14 cellular contexts compared by ENCODE assay signal in the genomic region with DNA sequence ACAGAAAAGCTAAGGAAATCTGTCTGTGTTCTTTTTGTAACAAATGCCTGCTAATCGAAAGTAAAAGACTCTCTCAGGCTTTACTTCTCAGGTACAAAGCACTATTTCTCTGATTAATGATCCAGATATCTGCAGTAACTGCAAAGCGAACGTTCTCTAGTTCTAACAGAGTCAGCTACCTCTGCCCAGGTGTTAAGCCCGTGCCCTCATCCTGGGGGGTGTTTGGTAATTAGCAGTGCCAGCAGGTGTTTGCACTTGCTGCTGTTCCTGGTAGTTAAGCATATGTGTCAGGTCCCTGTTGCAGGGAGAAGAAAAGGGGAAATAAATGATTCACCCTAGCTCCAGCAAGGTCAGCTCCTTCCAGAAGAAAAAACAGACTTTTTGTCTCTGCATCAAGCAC. TPM values are rescaled to one million over a fixed set of nuclear protein-coding genes. Genes with fewer than 3 reads are reported as not detected.
A peak's percentile ranks its signal among the peaks of the same experiment; 100 is the strongest.
DNase-seq lines count a peak whose midpoint lies in the region; ATAC-seq, FAIRE-seq and TF ChIP-seq lines count a peak whose summit lies in the region.
"Had no signal": no experiment of that assay in that cellular context is flagged by ENCODE, and none has a peak within 500 bp of the region (broad histone marks: within the 10 kb centered on the region; RNA-seq: fewer than 3 reads in every experiment).

No MANE protein-coding gene starts in this region.

- no peak overlapping the region for H3K4me3 Mint-ChIP-seq in WTC11

- in situ Hi-C loops in ACHN (cut with HindIII; ENCODE audit: low pct_ligation_motif_present, low pct_unique_long_range_greater_than_20kb, low sequenced_read_pairs): no loop called here

- H3K36me3 Mint-ChIP-seq in WTC11: peaks cover 3% of the 10 kb centered on the region

- POLR2A ChIA-PET in WTC11 (lab: Charles Lee): interaction anchor here (0.6 kb wide), 1 partner anchor 115 kb away, joined by 3 read pairs; no protein-coding TSS in a partner anchor

- CTCF ChIA-PET in WTC11 (lab: Charles Lee): interaction anchor here (0.5 kb wide), 1 partner anchor 250 kb away, joined by 4 read pairs; no protein-coding TSS in a partner anchor

- H3K27ac Mint-ChIP-seq in WTC11: no peak overlapping the region

- no peaks in the 10 kb centered on the region for H3K27me3 Mint-ChIP-seq in WTC11 (ENCODE audit: low read depth)
- H3K27me3 Mint-ChIP-seq: CD8-positive, alpha-beta memory T cell had no signal

- ATAC-seq in WTC11: peak; percentile 55
- ATAC-seq in GM21515 (IDR thresholded peaks at IDR 0.05; ENCODE audit: unreplicated experiment): no peak
- ATAC-seq: HCT116 had no signal

- TF ChIP-seq CTCF in WTC11 (IDR thresholded peaks at IDR 0.05): no peak

- peaks cover 4% of the 10 kb centered on the region for H3K9me3 Mint-ChIP-seq in WTC11
- H3K9me3 Mint-ChIP-seq: CD8-positive, alpha-beta memory T cell had no signal

- peak; percentile 94 for FAIRE-seq in islet of Langerhans (lab: Jason Lieb, UNC)

- H3K4me1 Mint-ChIP-seq in WTC11: peaks cover 30% of the 10 kb centered on the region

- DNase-seq in SKM-1 treated with dmso at 0.1 percent for 144 hours (lab: John Stamatoyannopoulos, UW; ENCODE audit: unreplicated experiment): peak; percentile 4
- no peak for DNase-seq in SKM-1 (lab: John Stamatoyannopoulos, UW; ENCODE audit: unreplicated experiment)
- no peak for DNase-seq in WTC11 (ENCODE audit: low spot score)
- no peak for DNase-seq in ACHN
- no peak for DNase-seq in NCI-H2029 (lab: John Stamatoyannopoulos, UW)
- DNase-seq: C1 segment of cervical spinal cord; CD8-positive, alpha-beta memory T cell; DND-41; NCI-H2029 treated with DMSO at 0.1 percent for 48 hours; NCI-H510A treated with DMSO at 0.1 percent for 48 hours; SJCRH30 had no signal

TF ChIP-seq in WTC11, 78 proteins besides CTCF, POLR2A, EP300 and RAD21:
- TF ChIP-seq KAT7 (CRISPR knock-in tag; IDR thresholded peaks at IDR 0.05; ENCODE audit: borderline replicate concordance) (no peak), ZNF317 (CRISPR knock-in tag; IDR thresholded peaks at IDR 0.05; ENCODE audit: borderline replicate concordance, low read depth) (no peak), ZNF416 (CRISPR knock-in tag; IDR thresholded peaks at IDR 0.05) (no peak), SMAD4 (CRISPR knock-in tag; IDR thresholded peaks at IDR 0.05) (no peak), JUN (CRISPR knock-in tag; IDR thresholded peaks at IDR 0.05) (no peak), CREM (CRISPR knock-in tag; IDR thresholded peaks at IDR 0.05) (no peak), JAZF1 (CRISPR knock-in tag; IDR thresholded peaks at IDR 0.05) (no peak), GABPB1 (CRISPR knock-in tag; IDR thresholded peaks at IDR 0.05) (no peak), FOXJ3 (CRISPR knock-in tag; IDR thresholded peaks at IDR 0.05; ENCODE audit: borderline replicate concordance) (no peak)
- TF ChIP-seq, protein P1, sequence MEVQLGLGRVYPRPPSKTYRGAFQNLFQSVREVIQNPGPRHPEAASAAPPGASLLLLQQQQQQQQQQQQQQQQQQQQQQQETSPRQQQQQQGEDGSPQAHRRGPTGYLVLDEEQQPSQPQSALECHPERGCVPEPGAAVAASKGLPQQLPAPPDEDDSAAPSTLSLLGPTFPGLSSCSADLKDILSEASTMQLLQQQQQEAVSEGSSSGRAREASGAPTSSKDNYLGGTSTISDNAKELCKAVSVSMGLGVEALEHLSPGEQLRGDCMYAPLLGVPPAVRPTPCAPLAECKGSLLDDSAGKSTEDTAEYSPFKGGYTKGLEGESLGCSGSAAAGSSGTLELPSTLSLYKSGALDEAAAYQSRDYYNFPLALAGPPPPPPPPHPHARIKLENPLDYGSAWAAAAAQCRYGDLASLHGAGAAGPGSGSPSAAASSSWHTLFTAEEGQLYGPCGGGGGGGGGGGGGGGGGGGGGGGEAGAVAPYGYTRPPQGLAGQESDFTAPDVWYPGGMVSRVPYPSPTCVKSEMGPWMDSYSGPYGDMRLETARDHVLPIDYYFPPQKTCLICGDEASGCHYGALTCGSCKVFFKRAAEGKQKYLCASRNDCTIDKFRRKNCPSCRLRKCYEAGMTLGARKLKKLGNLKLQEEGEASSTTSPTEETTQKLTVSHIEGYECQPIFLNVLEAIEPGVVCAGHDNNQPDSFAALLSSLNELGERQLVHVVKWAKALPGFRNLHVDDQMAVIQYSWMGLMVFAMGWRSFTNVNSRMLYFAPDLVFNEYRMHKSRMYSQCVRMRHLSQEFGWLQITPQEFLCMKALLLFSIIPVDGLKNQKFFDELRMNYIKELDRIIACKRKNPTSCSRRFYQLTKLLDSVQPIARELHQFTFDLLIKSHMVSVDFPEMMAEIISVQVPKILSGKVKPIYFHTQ (CRISPR knock-in tag; IDR thresholded peaks at IDR 0.05): no peak
- TF ChIP-seq, protein P2, sequence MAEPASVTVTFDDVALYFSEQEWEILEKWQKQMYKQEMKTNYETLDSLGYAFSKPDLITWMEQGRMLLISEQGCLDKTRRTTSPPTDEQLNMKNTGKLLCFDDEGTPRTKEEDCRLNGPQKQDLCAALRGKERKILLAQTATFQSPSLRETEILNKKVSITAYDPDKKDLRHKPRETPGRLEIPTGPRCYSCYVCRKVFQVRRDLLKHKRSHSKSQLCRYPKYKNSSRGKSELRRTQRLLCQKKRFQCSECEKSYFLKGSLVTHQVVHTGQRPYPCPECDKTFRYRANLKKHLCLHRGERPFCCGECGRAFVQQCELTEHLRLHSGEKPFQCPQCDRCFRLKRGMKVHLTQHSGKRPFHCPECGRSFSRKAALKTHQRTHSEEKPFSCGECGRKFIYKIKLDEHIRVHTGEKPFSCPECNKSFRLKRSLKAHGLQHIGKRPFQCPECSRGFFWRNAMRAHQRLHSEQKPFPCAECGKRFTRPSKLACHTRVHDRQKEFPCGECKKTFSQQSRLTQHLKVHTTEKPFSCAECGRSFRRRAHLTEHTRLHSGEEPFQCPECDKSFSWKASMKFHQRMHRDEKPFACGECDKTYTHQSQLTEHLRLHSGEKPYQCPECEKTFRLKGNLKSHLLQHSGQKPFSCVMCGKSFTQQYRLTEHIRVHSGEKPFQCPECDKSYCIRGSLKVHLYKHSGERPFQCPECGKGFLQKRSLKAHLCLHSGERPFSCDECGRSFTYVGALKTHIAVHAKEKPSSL (CRISPR knock-in tag; conservative IDR thresholded peaks at IDR 0.05): no peak
- TF ChIP-seq, protein P3, sequence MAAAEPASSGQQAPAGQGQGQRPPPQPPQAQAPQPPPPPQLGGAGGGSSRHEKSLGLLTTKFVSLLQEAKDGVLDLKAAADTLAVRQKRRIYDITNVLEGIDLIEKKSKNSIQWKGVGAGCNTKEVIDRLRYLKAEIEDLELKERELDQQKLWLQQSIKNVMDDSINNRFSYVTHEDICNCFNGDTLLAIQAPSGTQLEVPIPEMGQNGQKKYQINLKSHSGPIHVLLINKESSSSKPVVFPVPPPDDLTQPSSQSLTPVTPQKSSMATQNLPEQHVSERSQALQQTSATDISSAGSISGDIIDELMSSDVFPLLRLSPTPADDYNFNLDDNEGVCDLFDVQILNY (CRISPR knock-in tag; IDR thresholded peaks at IDR 0.05): no peak

RNA-seq across cellular contexts. Expression of a gene that starts 58.8 kb away (rescaled TPM):
- 24.1 to 25.1 TPM (median 24.3 TPM) in 3 replicates for total RNA-seq in WTC11 (2021)
